Comparison of ENCODE assay signal across 8 cellular contexts in genomic region chr6:8131265-8131897, GRCh38. TPM values are rescaled to one million over a fixed set of nuclear protein-coding genes. Genes with fewer than 3 reads are reported as not detected.
A peak's percentile ranks its signal among the peaks of the same experiment; 100 is the strongest.
DNase-seq lines count a peak whose midpoint lies in the region; ATAC-seq and TF ChIP-seq lines count a peak whose summit lies in the region.

No MANE protein-coding gene starts in this region.

- TF ChIP-seq CTCF in WI38 (IDR thresholded peaks at IDR 0.05; ENCODE audit: low read depth, low read length): peak; percentile 61
- TF ChIP-seq CTCF in tibial artery (IDR thresholded peaks at IDR 0.05): peak; percentile 55 to 67

- no peak overlapping the region for H3K4me3 Mint-ChIP-seq in effector memory CD8-positive, alpha-beta T cell

- peaks cover 0 to 2% of the 10 kb centered on the region in 2 donors for H3K27me3 ChIP-seq in tibial artery

- peaks cover 32 to 70% of the 10 kb centered on the region in 2 donors for H3K27me3 Mint-ChIP-seq in effector memory CD8-positive, alpha-beta T cell

- H3K36me3 Mint-ChIP-seq in effector memory CD8-positive, alpha-beta T cell (ENCODE audit: insufficient read depth): no peaks in the 10 kb centered on the region

- H3K9me3 Mint-ChIP-seq in effector memory CD8-positive, alpha-beta T cell: no peaks in the 10 kb centered on the region

- H3K27ac Mint-ChIP-seq in effector memory CD8-positive, alpha-beta T cell: no peak overlapping the region

- no peaks in the 10 kb centered on the region for H3K4me1 ChIP-seq in tibial artery

- intact Hi-C loops in Right ventricle myocardium inferior (cut with DNase I): loop anchor here (1.0 kb wide), 1 partner anchor 88 kb away; no protein-coding TSS in a partner anchor
- intact Hi-C loops in cardiac septum (cut with DNase I): no loop called here
- intact Hi-C loops in tibial artery (cut with DNase I; ENCODE audit: low total_unique reads): no loop called here

- peaks cover 0 to 2% of the 10 kb centered on the region in 2 donors for H3K4me1 Mint-ChIP-seq in effector memory CD8-positive, alpha-beta T cell (ENCODE audit: low read depth in 2 of 2)

- DNase-seq in Right ventricle myocardium inferior (ENCODE audit: missing footprints) (no peak), cardiac septum (ENCODE audit: low spot score) (no peak), NCI-H2029 treated with DMSO at 0.1 percent for 48 hours (lab: John Stamatoyannopoulos, UW) (peak; percentile 77), middle frontal gyrus (ENCODE audit: extremely low spot score, low spot score) (peak; percentile 67), tibial artery (no peak)
- peak; percentile 7 to 18 (median 9) for DNase-seq in effector memory CD8-positive, alpha-beta T cell

- H3K27ac ChIP-seq in tibial artery: no peak overlapping the region

- H3K36me3 ChIP-seq in tibial artery: no peaks in the 10 kb centered on the region

- H3K4me3 ChIP-seq in WI38 (ENCODE audit: low read depth, low read length): no peak overlapping the region
- no peak overlapping the region for H3K4me3 ChIP-seq in tibial artery

- peak; percentile 59 for ATAC-seq in Right ventricle myocardium inferior
- peak; percentile 90 for ATAC-seq in HG02884 (IDR thresholded peaks at IDR 0.05; ENCODE audit: unreplicated experiment)
- ATAC-seq in effector memory CD8-positive, alpha-beta T cell (replicated peaks): no peak

- H3K9me3 ChIP-seq in tibial artery: no peaks in the 10 kb centered on the region

RNA-seq across cellular contexts. Expression of gene EEF1E1, which starts 29.0 kb away (rescaled TPM):
- total RNA-seq in Right ventricle myocardium inferior (13.3 TPM), cardiac septum (15.9 TPM)

Comparison
In these comparisons a context has a peak if more than half of its experiments do, and no peak if none do; other contexts are left out.
1. DNase-seq: peak in NCI-H2029 treated with DMSO at 0.1 percent for 48 hours (single experiment), effector memory CD8-positive, alpha-beta T cell (3 of 3) and middle frontal gyrus (single experiment); none in Right ventricle myocardium inferior (single experiment), cardiac septum (single experiment) and tibial artery (0 of 2).